In the genomic region with DNA sequence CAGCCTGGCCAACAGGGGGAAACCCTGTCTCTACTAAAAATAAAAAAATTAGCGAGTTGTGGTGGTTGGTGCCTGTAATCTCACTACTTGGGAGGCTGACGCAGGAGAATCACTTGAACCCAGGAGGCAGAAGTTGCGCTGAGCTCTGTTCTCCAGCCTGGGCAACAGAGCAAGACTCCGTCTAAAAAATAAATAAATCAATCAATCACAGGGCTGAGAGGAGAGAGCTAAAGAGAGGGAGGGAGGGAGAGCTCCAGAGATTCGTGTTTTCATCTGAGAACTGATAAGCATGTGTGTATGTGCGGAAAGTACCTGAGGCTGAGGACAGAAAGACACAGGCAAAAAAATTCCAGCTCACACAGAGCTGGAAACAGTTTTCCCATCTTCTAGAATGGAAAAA, we compare ENCODE assay signal across 1 cellular context.
TF ChIP-seq lines count a peak whose summit lies in the region.

No MANE protein-coding gene starts in this region.

TF ChIP-seq in IMR-90, 13 proteins besides CTCF, POLR2A, EP300 and RAD21 (continued from another document):
- TF ChIP-seq, protein P1, sequence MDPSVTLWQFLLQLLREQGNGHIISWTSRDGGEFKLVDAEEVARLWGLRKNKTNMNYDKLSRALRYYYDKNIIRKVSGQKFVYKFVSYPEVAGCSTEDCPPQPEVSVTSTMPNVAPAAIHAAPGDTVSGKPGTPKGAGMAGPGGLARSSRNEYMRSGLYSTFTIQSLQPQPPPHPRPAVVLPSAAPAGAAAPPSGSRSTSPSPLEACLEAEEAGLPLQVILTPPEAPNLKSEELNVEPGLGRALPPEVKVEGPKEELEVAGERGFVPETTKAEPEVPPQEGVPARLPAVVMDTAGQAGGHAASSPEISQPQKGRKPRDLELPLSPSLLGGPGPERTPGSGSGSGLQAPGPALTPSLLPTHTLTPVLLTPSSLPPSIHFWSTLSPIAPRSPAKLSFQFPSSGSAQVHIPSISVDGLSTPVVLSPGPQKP (IDR thresholded peaks at IDR 0.05; ENCODE audit: borderline replicate concordance, low read depth, low read length): no peak
